21 cellular contexts compared by ENCODE assay signal in the genomic region with DNA sequence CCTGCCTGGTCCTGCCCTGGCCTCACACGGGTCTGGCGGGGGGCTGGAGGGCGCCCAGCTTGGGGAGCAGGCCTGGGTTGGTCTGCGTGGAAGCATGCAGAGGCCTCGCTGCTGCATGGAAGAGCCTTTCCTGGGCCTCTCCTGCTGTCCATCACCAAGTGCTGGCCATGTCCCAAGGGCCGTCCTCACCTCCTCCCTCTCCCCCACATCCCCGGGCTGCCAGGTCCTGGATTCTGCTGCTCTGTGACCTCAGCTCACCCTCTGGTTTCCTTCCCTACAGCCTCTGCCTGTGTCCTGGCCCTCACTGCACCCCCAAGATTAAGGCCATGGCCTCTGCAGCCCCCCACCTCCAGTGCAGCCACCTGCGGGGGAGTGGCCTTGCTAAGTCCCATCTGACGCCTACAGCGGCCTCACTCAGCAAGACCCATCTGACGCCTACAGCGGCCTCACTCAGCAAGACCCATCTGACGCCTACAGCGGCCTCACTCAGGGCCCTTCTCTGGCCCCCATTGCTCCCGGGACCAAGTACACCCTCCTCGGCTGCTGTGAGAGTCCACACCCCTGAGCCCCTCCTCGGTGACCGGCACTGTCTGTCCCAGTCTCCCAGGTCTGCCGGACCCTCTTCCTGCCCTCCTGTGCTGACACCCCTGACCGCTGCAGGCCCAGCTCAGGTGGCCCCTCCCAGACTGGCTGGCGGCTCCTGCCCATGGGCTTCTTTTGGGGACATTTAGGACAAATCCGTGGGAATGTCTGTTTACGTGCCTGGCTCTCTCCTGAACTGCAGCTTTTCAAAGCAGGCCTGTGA.
DNase-seq lines count a peak whose midpoint lies in the region; ATAC-seq and TF ChIP-seq lines count a peak whose summit lies in the region.
"Had no signal": no experiment of that assay in that cellular context is flagged by ENCODE, and none has a peak within 500 bp of the region (broad histone marks: within the 10 kb centered on the region; RNA-seq: fewer than 3 reads in every experiment).

No MANE protein-coding gene starts in this region.

- no peak overlapping the region for H3K4me3 Mint-ChIP-seq in GM23338
- H3K4me3 Mint-ChIP-seq in osteocyte (ENCODE audit: unreplicated experiment) = no peak overlapping the region
- H3K4me3 Mint-ChIP-seq: CD4-positive, CD25-positive, alpha-beta regulatory T cell had no signal

- no peaks in the 10 kb centered on the region for H3K27me3 ChIP-seq in GM23338 (ENCODE audit: insufficient read depth)
- peaks cover 48% of the 10 kb centered on the region for H3K27me3 ChIP-seq in PC-9 (ENCODE audit: insufficient read depth, low read depth)
- H3K27me3 ChIP-seq: right lobe of liver, SJSA1 had no signal

- H3K4me2 ChIP-seq in GM23338 = no peak overlapping the region
- no peak overlapping the region for H3K4me2 ChIP-seq in PC-9

- H3F3A ChIP-seq in GM23338 (replicated peaks; ENCODE audit: low read depth) (no peaks in the 10 kb centered on the region), PC-9 (ENCODE audit: insufficient read depth, low read depth) (no peaks in the 10 kb centered on the region)

- no peak overlapping the region for H3K4me3 ChIP-seq in GM23338
- H3K4me3 ChIP-seq in PC-9 = no peak overlapping the region
- H3K4me3 ChIP-seq: GM23248, right lobe of liver, SJSA1 had no signal

- no peaks in the 10 kb centered on the region for H3K9me3 ChIP-seq in PC-9 (ENCODE audit: insufficient read depth, low read depth)
- H3K9me3 ChIP-seq: right lobe of liver, SJSA1 had no signal

- POLR2A ChIA-PET in PC-9 (lab: Charles Lee; ENCODE audit: unreplicated experiment) = no interaction called here

- H3K4me1 Mint-ChIP-seq in GM23338 = peaks cover 16% of the 10 kb centered on the region
- H3K4me1 Mint-ChIP-seq in osteocyte (ENCODE audit: unreplicated experiment) = no peaks in the 10 kb centered on the region
- H3K4me1 Mint-ChIP-seq: CD4-positive, CD25-positive, alpha-beta regulatory T cell had no signal

- no peaks in the 10 kb centered on the region for H4K20me1 ChIP-seq in GM23338 (replicated peaks; ENCODE audit: insufficient read depth)
- H4K20me1 ChIP-seq in PC-9 (ENCODE audit: insufficient read depth) = no peaks in the 10 kb centered on the region

- H2AFZ ChIP-seq in GM23338 = peak overlapping the region; percentile 43; the same call in 1 of the 2 replicates
- H2AFZ ChIP-seq in PC-9 = no peak overlapping the region
- H2AFZ ChIP-seq: GM23248, parathyroid adenoma had no signal

- H3K27ac Mint-ChIP-seq in GM23338 = no peak overlapping the region
- H3K27ac Mint-ChIP-seq in osteocyte (ENCODE audit: unreplicated experiment) = no peak overlapping the region
- H3K27ac Mint-ChIP-seq: CD4-positive, CD25-positive, alpha-beta regulatory T cell had no signal

- H3K27me3 Mint-ChIP-seq in GM23338 (ENCODE audit: insufficient read depth, low read depth, poor library complexity) (peaks cover 8% of the 10 kb centered on the region), osteocyte (ENCODE audit: unreplicated experiment) (no peaks in the 10 kb centered on the region)
- H3K27me3 Mint-ChIP-seq: CD4-positive, CD25-positive, alpha-beta regulatory T cell had no signal

- BruUV-seq in PC-9 (replicated peaks; lab: Mats Ljungman, UMichigan) = no TSS peak

- H3K9me2 ChIP-seq in GM23338 (ENCODE audit: insufficient read depth) = no peaks in the 10 kb centered on the region
- no peaks in the 10 kb centered on the region for H3K9me2 ChIP-seq in PC-9 (ENCODE audit: insufficient read depth)

- H3K9me3 Mint-ChIP-seq in GM23338 = no peaks in the 10 kb centered on the region
- no peaks in the 10 kb centered on the region for H3K9me3 Mint-ChIP-seq in osteocyte (ENCODE audit: unreplicated experiment)
- H3K9me3 Mint-ChIP-seq: CD4-positive, CD25-positive, alpha-beta regulatory T cell had no signal

- ATAC-seq in GM23338 = no peak
- ATAC-seq in left ventricle myocardium superior = peak; percentile 77
- ATAC-seq in HG03139 (IDR thresholded peaks at IDR 0.05; ENCODE audit: unreplicated experiment) = no peak
- ATAC-seq: PC-3, right lobe of liver had no signal

- H3K36me3 Mint-ChIP-seq in GM23338 (ENCODE audit: low read depth) (no peaks in the 10 kb centered on the region), osteocyte (ENCODE audit: unreplicated experiment) (no peaks in the 10 kb centered on the region)
- H3K36me3 Mint-ChIP-seq: CD4-positive, CD25-positive, alpha-beta regulatory T cell had no signal

- TF ChIP-seq CTCF in GM23338 (conservative IDR thresholded peaks at IDR 0.05; ENCODE audit: low read depth in 2 of 2) = no peak
- TF ChIP-seq CTCF in osteocyte (IDR thresholded peaks at IDR 0.05) = no peak
- no peak for TF ChIP-seq CTCF in PC-9 (conservative IDR thresholded peaks at IDR 0.05)

- no peaks in the 10 kb centered on the region for H3K4me1 ChIP-seq in GM23338 (ENCODE audit: insufficient read depth)
- no peaks in the 10 kb centered on the region for H3K4me1 ChIP-seq in PC-9 (replicated peaks; ENCODE audit: insufficient read depth)
- H3K4me1 ChIP-seq: parathyroid adenoma, right lobe of liver, SJSA1 had no signal

- H3K36me3 ChIP-seq in GM23338 (ENCODE audit: insufficient read depth) (no peaks in the 10 kb centered on the region), PC-9 (ENCODE audit: low read depth) (no peaks in the 10 kb centered on the region)
- H3K36me3 ChIP-seq: right lobe of liver, SJSA1 had no signal

- intact Hi-C loops in left ventricle myocardium superior (cut with micrococcal nuclease) (no loop called here), PC-9 (cut with micrococcal nuclease; ENCODE audit: unreplicated experiment) (no loop called here)

- CTCF ChIA-PET in PC-9 (lab: Charles Lee) = no interaction called here

- H3K27ac ChIP-seq in GM23338 (ENCODE audit: low read depth) = no peak overlapping the region
- H3K27ac ChIP-seq in PC-9 = no peak overlapping the region
- H3K27ac ChIP-seq: epithelial cell of prostate, GM23248, parathyroid adenoma, right lobe of liver, SJSA1 had no signal

- no peak for DNase-seq in GM23338 (ENCODE audit: low spot score)
- peak; percentile 22 for DNase-seq in activated CD8-positive, alpha-beta memory T cell treated with anti-CD3 and anti-CD28 coated beads, Interleukin-2, amount 50 U/mL, for 48 hours
- DNase-seq in left ventricle myocardium superior = peak; percentile 60
- DNase-seq in osteocyte (ENCODE audit: extremely low spot score, unreplicated experiment) = peak; percentile 77
- no peak for DNase-seq in NCI-H82 treated with DMSO at 0.1 percent for 48 hours (lab: John Stamatoyannopoulos, UW; ENCODE audit: unreplicated experiment)
- DNase-seq in PC-9 = no peak
- no peak for DNase-seq in HPDE6-E6E7 (ENCODE audit: extremely low spot score)
- DNase-seq: activated CD4-positive, alpha-beta T cell treated with anti-CD3 and anti-CD28 coated beads for 4 hours; amygdala; CD4-positive, CD25-positive, alpha-beta regulatory T cell; GM23248; hippocampal formation; mammary epithelial cell; NCI-H1694; NCI-H226; PC-3 had no signal

- H3K79me2 ChIP-seq in GM23338 (replicated peaks; ENCODE audit: insufficient read depth) (no peaks in the 10 kb centered on the region), PC-9 (ENCODE audit: low read depth) (no peaks in the 10 kb centered on the region)
- H3K79me2 ChIP-seq: parathyroid adenoma had no signal

TF ChIP-seq in GM23338, 12 proteins besides CTCF, POLR2A, EP300 and RAD21 (continues in another document):
- no peak for TF ChIP-seq JUNB (IDR thresholded peaks at IDR 0.05; ENCODE audit: unreplicated experiment)

Comparison
In these comparisons a context has a peak if more than half of its experiments do, and no peak if none do; other contexts are left out.
1. DNase-seq: peak in activated CD8-positive, alpha-beta memory T cell treated with anti-CD3 and anti-CD28 coated beads, Interleukin-2, amount 50 U/mL, for 48 hours (single experiment), left ventricle myocardium superior (single experiment) and osteocyte (single experiment); none in GM23338 (single experiment), NCI-H82 treated with DMSO at 0.1 percent for 48 hours (single experiment), PC-9 (0 of 2) and HPDE6-E6E7 (single experiment).